Comparison of ENCODE assay signal across 16 cellular contexts in genomic region chr6:151408858-151409257, GRCh38. TPM values are rescaled to one million over a fixed set of nuclear protein-coding genes. Genes with fewer than 3 reads are reported as not detected.
A peak's percentile ranks its signal among the peaks of the same experiment; 100 is the strongest.
DNase-seq lines count a peak whose midpoint lies in the region; ATAC-seq and TF ChIP-seq lines count a peak whose summit lies in the region.
"Had no signal": no experiment of that assay in that cellular context is flagged by ENCODE, and none has a peak within 500 bp of the region (broad histone marks: within the 10 kb centered on the region; RNA-seq: fewer than 3 reads in every experiment).

No MANE protein-coding gene starts in this region.

- H3K27me3 ChIP-seq in testis, result no peaks in the 10 kb centered on the region
- H3K27me3 ChIP-seq: body of pancreas, neutrophil had no signal

- H3K9me3 Mint-ChIP-seq in activated CD8-positive, alpha-beta T cell treated with anti-CD3 and anti-CD28 coated beads for 36 hours, result peaks cover 5% of the 10 kb centered on the region
- peaks cover 4% of the 10 kb centered on the region for H3K9me3 Mint-ChIP-seq in activated CD8-positive, alpha-beta T cell treated with anti-CD3 and anti-CD28 coated beads, Interleukin-2, amount 10 ng/mL, durations not matched to agents 7 days and 5 days (ENCODE audit: insufficient read depth)
- no peaks in the 10 kb centered on the region for H3K9me3 Mint-ChIP-seq in HFFc6
- no peaks in the 10 kb centered on the region for H3K9me3 Mint-ChIP-seq in activated naive CD8-positive, alpha-beta T cell treated with anti-CD3 and anti-CD28 coated beads for 36 hours
- H3K9me3 Mint-ChIP-seq in progenitor cell of endocrine pancreas (ENCODE audit: low read depth), result peaks cover 3% of the 10 kb centered on the region
- peaks cover 8% of the 10 kb centered on the region for H3K9me3 Mint-ChIP-seq in activated CD4-positive, alpha-beta memory T cell treated with anti-CD3 and anti-CD28 coated beads, Interleukin-2, amount 10 ng/mL, durations not matched to agents 7 days and 5 days

- H3K4me3 ChIP-seq in testis, result no peak overlapping the region
- H3K4me3 ChIP-seq: body of pancreas, lower lobe of right lung had no signal

- peaks cover 16% of the 10 kb centered on the region for H3K4me1 Mint-ChIP-seq in activated CD8-positive, alpha-beta T cell treated with anti-CD3 and anti-CD28 coated beads for 36 hours (ENCODE audit: low read depth)
- peaks cover 22% of the 10 kb centered on the region for H3K4me1 Mint-ChIP-seq in activated CD8-positive, alpha-beta T cell treated with anti-CD3 and anti-CD28 coated beads, Interleukin-2, amount 10 ng/mL, durations not matched to agents 7 days and 5 days (ENCODE audit: low read depth)
- H3K4me1 Mint-ChIP-seq in HFFc6 (ENCODE audit: low read depth) (peaks cover 30% of the 10 kb centered on the region), progenitor cell of endocrine pancreas (ENCODE audit: low read depth) (peaks cover 2% of the 10 kb centered on the region)
- H3K4me1 Mint-ChIP-seq in activated naive CD8-positive, alpha-beta T cell treated with anti-CD3 and anti-CD28 coated beads for 36 hours, result peaks cover 10% of the 10 kb centered on the region
- H3K4me1 Mint-ChIP-seq in activated CD4-positive, alpha-beta memory T cell treated with anti-CD3 and anti-CD28 coated beads, Interleukin-2, amount 10 ng/mL, durations not matched to agents 7 days and 5 days, result peaks cover 15% of the 10 kb centered on the region

- no peak overlapping the region for H3K4me3 Mint-ChIP-seq in activated CD8-positive, alpha-beta T cell treated with anti-CD3 and anti-CD28 coated beads for 36 hours
- no peak overlapping the region for H3K4me3 Mint-ChIP-seq in activated CD8-positive, alpha-beta T cell treated with anti-CD3 and anti-CD28 coated beads, Interleukin-2, amount 10 ng/mL, durations not matched to agents 7 days and 5 days
- H3K4me3 Mint-ChIP-seq in HFFc6, result no peak overlapping the region
- H3K4me3 Mint-ChIP-seq in activated naive CD8-positive, alpha-beta T cell treated with anti-CD3 and anti-CD28 coated beads for 36 hours, result no peak overlapping the region
- H3K4me3 Mint-ChIP-seq in progenitor cell of endocrine pancreas (ENCODE audit: low read depth), result no peak overlapping the region
- no peak overlapping the region for H3K4me3 Mint-ChIP-seq in activated CD4-positive, alpha-beta memory T cell treated with anti-CD3 and anti-CD28 coated beads, Interleukin-2, amount 10 ng/mL, durations not matched to agents 7 days and 5 days
- H3K4me3 Mint-ChIP-seq: activated T-helper 1 cell treated with anti-CD3 and anti-CD28 coated beads, Interleukin-12 subunit alpha, Interleukin-12 subunit beta, Interleukin-2, Interleukin-4 antibody, amounts not matched to agents 30 ng/mL and 10 ng/mL and 1 ng/mL, durations not matched to agents 14 hours and 24 hours and 36 hours had no signal

- CTCF ChIA-PET in activated CD8-positive, alpha-beta T cell treated with anti-CD3 and anti-CD28 coated beads for 36 hours (lab: Charles Lee), result no interaction called here
- CTCF ChIA-PET in activated CD8-positive, alpha-beta T cell treated with anti-CD3 and anti-CD28 coated beads, Interleukin-2, amount 10 ng/mL, durations not matched to agents 7 days and 5 days (lab: Charles Lee), result no interaction called here
- CTCF ChIA-PET in activated CD4-positive, alpha-beta memory T cell treated with anti-CD3 and anti-CD28 coated beads, Interleukin-2, amount 10 ng/mL, durations not matched to agents 7 days and 5 days (lab: Charles Lee), result interaction anchor here (1.5 kb wide), 1 partner anchor 42 kb away, joined by 3 read pairs; no protein-coding TSS in a partner anchor

- DNase-seq in activated CD8-positive, alpha-beta T cell treated with anti-CD3 and anti-CD28 coated beads for 36 hours, result no peak
- no peak for DNase-seq in activated CD8-positive, alpha-beta T cell treated with anti-CD3 and anti-CD28 coated beads, Interleukin-2, amount 10 ng/mL, durations not matched to agents 7 days and 5 days
- DNase-seq in HFFc6 (no peak), progenitor cell of endocrine pancreas (ENCODE audit: low spot score, unreplicated experiment) (no peak), testis (no peak)
- DNase-seq in activated naive CD8-positive, alpha-beta T cell treated with anti-CD3 and anti-CD28 coated beads for 36 hours, result no peak
- DNase-seq in activated CD4-positive, alpha-beta memory T cell treated with anti-CD3 and anti-CD28 coated beads, Interleukin-2, amount 10 ng/mL, durations not matched to agents 7 days and 5 days, result no peak
- DNase-seq: body of pancreas, lower lobe of right lung, NCI-H1417, SK-N-SH had no signal

- H3K27ac ChIP-seq in testis, result no peak overlapping the region
- H3K27ac ChIP-seq: body of pancreas, KMS-11, lower lobe of right lung, neutrophil had no signal

- 91 to 94% methylated on average over 2 of the region's 2 CpGs for WGBS in testis, 2 donors

- POLR2A ChIA-PET in activated CD8-positive, alpha-beta T cell treated with anti-CD3 and anti-CD28 coated beads for 36 hours (lab: Charles Lee), result no interaction called here
- POLR2A ChIA-PET in activated CD8-positive, alpha-beta T cell treated with anti-CD3 and anti-CD28 coated beads, Interleukin-2, amount 10 ng/mL, durations not matched to agents 7 days and 5 days (lab: Charles Lee), result no interaction called here
- POLR2A ChIA-PET in activated CD4-positive, alpha-beta memory T cell treated with anti-CD3 and anti-CD28 coated beads, Interleukin-2, amount 10 ng/mL, durations not matched to agents 7 days and 5 days (lab: Charles Lee), result no interaction called here

- peak overlapping the region; percentile 40 for H3K27ac Mint-ChIP-seq in activated CD8-positive, alpha-beta T cell treated with anti-CD3 and anti-CD28 coated beads for 36 hours
- no peak overlapping the region for H3K27ac Mint-ChIP-seq in activated CD8-positive, alpha-beta T cell treated with anti-CD3 and anti-CD28 coated beads, Interleukin-2, amount 10 ng/mL, durations not matched to agents 7 days and 5 days
- H3K27ac Mint-ChIP-seq in HFFc6 (peak overlapping the region; percentile 20), progenitor cell of endocrine pancreas (peak overlapping the region; percentile 30)
- H3K27ac Mint-ChIP-seq in activated naive CD8-positive, alpha-beta T cell treated with anti-CD3 and anti-CD28 coated beads for 36 hours, result peak overlapping the region; percentile 51
- no peak overlapping the region for H3K27ac Mint-ChIP-seq in activated CD4-positive, alpha-beta memory T cell treated with anti-CD3 and anti-CD28 coated beads, Interleukin-2, amount 10 ng/mL, durations not matched to agents 7 days and 5 days

- H3K4me1 ChIP-seq in testis, result peaks cover 8% of the 10 kb centered on the region
- H3K4me1 ChIP-seq: body of pancreas, lower lobe of right lung had no signal

- no peaks in the 10 kb centered on the region for H3K9me3 ChIP-seq in testis
- H3K9me3 ChIP-seq: body of pancreas, lower lobe of right lung, neutrophil, SK-N-SH had no signal

- TF ChIP-seq CTCF in activated CD8-positive, alpha-beta T cell treated with anti-CD3 and anti-CD28 coated beads for 36 hours (IDR thresholded peaks at IDR 0.05), result no peak
- TF ChIP-seq CTCF in HFFc6 (IDR thresholded peaks at IDR 0.05) (no peak), progenitor cell of endocrine pancreas (IDR thresholded peaks at IDR 0.05; ENCODE audit: unreplicated experiment) (no peak), testis (IDR thresholded peaks at IDR 0.05) (no peak)

- no peaks in the 10 kb centered on the region for H3K27me3 Mint-ChIP-seq in activated CD8-positive, alpha-beta T cell treated with anti-CD3 and anti-CD28 coated beads for 36 hours
- no peaks in the 10 kb centered on the region for H3K27me3 Mint-ChIP-seq in activated CD8-positive, alpha-beta T cell treated with anti-CD3 and anti-CD28 coated beads, Interleukin-2, amount 10 ng/mL, durations not matched to agents 7 days and 5 days (ENCODE audit: low read depth)
- peaks cover 5% of the 10 kb centered on the region for H3K27me3 Mint-ChIP-seq in HFFc6 (ENCODE audit: insufficient read depth)
- H3K27me3 Mint-ChIP-seq in activated naive CD8-positive, alpha-beta T cell treated with anti-CD3 and anti-CD28 coated beads for 36 hours, result no peaks in the 10 kb centered on the region
- no peaks in the 10 kb centered on the region for H3K27me3 Mint-ChIP-seq in progenitor cell of endocrine pancreas
- no peaks in the 10 kb centered on the region for H3K27me3 Mint-ChIP-seq in activated CD4-positive, alpha-beta memory T cell treated with anti-CD3 and anti-CD28 coated beads, Interleukin-2, amount 10 ng/mL, durations not matched to agents 7 days and 5 days

- no peaks in the 10 kb centered on the region for H3K36me3 ChIP-seq in testis (ENCODE audit: low read depth, missing control alignments)

- intact Hi-C loops in activated CD8-positive, alpha-beta T cell treated with anti-CD3 and anti-CD28 coated beads for 36 hours (cut with micrococcal nuclease), result no loop called here
- intact Hi-C loops in testis (cut with DNase I; ENCODE audit: low total_unique reads), result no loop called here

- peaks cover 58% of the 10 kb centered on the region for H3K36me3 Mint-ChIP-seq in activated CD8-positive, alpha-beta T cell treated with anti-CD3 and anti-CD28 coated beads for 36 hours (ENCODE audit: low read depth)
- H3K36me3 Mint-ChIP-seq in activated CD8-positive, alpha-beta T cell treated with anti-CD3 and anti-CD28 coated beads, Interleukin-2, amount 10 ng/mL, durations not matched to agents 7 days and 5 days (ENCODE audit: low read depth), result peaks cover 66% of the 10 kb centered on the region
- H3K36me3 Mint-ChIP-seq in HFFc6 (ENCODE audit: low read depth) (peaks cover 54% of the 10 kb centered on the region), progenitor cell of endocrine pancreas (ENCODE audit: insufficient read depth) (peaks cover 44% of the 10 kb centered on the region)
- peaks cover 36% of the 10 kb centered on the region for H3K36me3 Mint-ChIP-seq in activated naive CD8-positive, alpha-beta T cell treated with anti-CD3 and anti-CD28 coated beads for 36 hours
- H3K36me3 Mint-ChIP-seq in activated CD4-positive, alpha-beta memory T cell treated with anti-CD3 and anti-CD28 coated beads, Interleukin-2, amount 10 ng/mL, durations not matched to agents 7 days and 5 days (ENCODE audit: low read depth), result peaks cover 67% of the 10 kb centered on the region

- no peak for TF ChIP-seq POLR2A in testis (IDR thresholded peaks at IDR 0.05)

- no peak for ATAC-seq in activated CD8-positive, alpha-beta T cell treated with anti-CD3 and anti-CD28 coated beads for 36 hours
- ATAC-seq in activated CD8-positive, alpha-beta T cell treated with anti-CD3 and anti-CD28 coated beads, Interleukin-2, amount 10 ng/mL, durations not matched to agents 7 days and 5 days, result no peak
- ATAC-seq in GM18520 (IDR thresholded peaks at IDR 0.05; ENCODE audit: unreplicated experiment), result no peak
- ATAC-seq: activated CD4-positive, CD25-positive, alpha-beta regulatory T cell treated with anti-CD3 and anti-CD28 coated beads, Interleukin-2, amount 50 U/mL, for 24 hours; body of pancreas; lower lobe of right lung had no signal

RNA-seq across cellular contexts. Expression of gene ZBTB2, which starts 17.5 kb away (rescaled TPM):
- 10 to 100 TPM; 16.5 to 16.7 TPM for total RNA-seq in activated CD8-positive, alpha-beta T cell treated with anti-CD3 and anti-CD28 coated beads for 36 hours
- 10 to 100 TPM; 24.0 to 25.6 TPM for total RNA-seq in activated CD8-positive, alpha-beta T cell treated with anti-CD3 and anti-CD28 coated beads, Interleukin-2, amount 10 ng/mL, durations not matched to agents 7 days and 5 days
- total RNA-seq in HFFc6 (2021; fragmentation: NEBNext Ultra II Directional; extraction: Animal tissue kit (Norgen Biotek cat#: 25700)), result 10 to 100 TPM; 16.5 to 22.1 (median 19.3) TPM
- total RNA-seq in activated naive CD8-positive, alpha-beta T cell treated with anti-CD3 and anti-CD28 coated beads for 36 hours, result 10 to 100 TPM; 26.8 to 28.2 TPM
- total RNA-seq in progenitor cell of endocrine pancreas (14.4 and 15.2 TPM in 2 replicates), testis (10 to 100 TPM; 14.7 TPM)
- total RNA-seq in activated CD4-positive, alpha-beta memory T cell treated with anti-CD3 and anti-CD28 coated beads, Interleukin-2, amount 10 ng/mL, durations not matched to agents 7 days and 5 days, result 10 to 100 TPM; 23.5 to 23.8 TPM
- polyA plus RNA-seq in testis (ENCODE audit: insufficient read depth, low read depth, low replicate concordance), result 13.0 TPM

RNA-seq across cellular contexts. Expression of gene RMND1, which starts 43.1 kb away (rescaled TPM):
- total RNA-seq in activated CD8-positive, alpha-beta T cell treated with anti-CD3 and anti-CD28 coated beads for 36 hours, result 10 to 100 TPM; 19.0 to 19.7 TPM
- 10 to 100 TPM; 18.6 to 19.2 TPM for total RNA-seq in activated CD8-positive, alpha-beta T cell treated with anti-CD3 and anti-CD28 coated beads, Interleukin-2, amount 10 ng/mL, durations not matched to agents 7 days and 5 days
- total RNA-seq in HFFc6 (2021; fragmentation: NEBNext Ultra II Directional; extraction: Animal tissue kit (Norgen Biotek cat#: 25700)), result 10 to 100 TPM; 20.6 to 27.5 (median 22.0) TPM
- 10 to 100 TPM; 25.9 to 28.4 TPM for total RNA-seq in activated naive CD8-positive, alpha-beta T cell treated with anti-CD3 and anti-CD28 coated beads for 36 hours
- total RNA-seq in progenitor cell of endocrine pancreas, result 38.5 and 40.2 TPM in 2 replicates
- total RNA-seq in activated CD4-positive, alpha-beta memory T cell treated with anti-CD3 and anti-CD28 coated beads, Interleukin-2, amount 10 ng/mL, durations not matched to agents 7 days and 5 days, result 10 to 100 TPM; 18.7 to 22.6 TPM
- 10 to 100 TPM; 23.8 to 25.0 TPM for total RNA-seq in testis
- 16.9 TPM for polyA plus RNA-seq in testis (ENCODE audit: insufficient read depth, low read depth, low replicate concordance)

Comparison
In these comparisons a context has a peak if more than half of its experiments do, and no peak if none do; other contexts are left out.
1. H3K27ac Mint-ChIP-seq: peak in activated CD8-positive, alpha-beta T cell treated with anti-CD3 and anti-CD28 coated beads for 36 hours (single experiment), HFFc6 (single experiment), activated naive CD8-positive, alpha-beta T cell treated with anti-CD3 and anti-CD28 coated beads for 36 hours (single experiment) and progenitor cell of endocrine pancreas (single experiment); none in activated CD8-positive, alpha-beta T cell treated with anti-CD3 and anti-CD28 coated beads, Interleukin-2, amount 10 ng/mL, durations not matched to agents 7 days and 5 days (single experiment) and activated CD4-positive, alpha-beta memory T cell treated with anti-CD3 and anti-CD28 coated beads, Interleukin-2, amount 10 ng/mL, durations not matched to agents 7 days and 5 days (single experiment).